In genomic region chrX:45351478-45351877, GRCh38 we compare ENCODE assay signal across 14 cellular contexts.
DNase-seq lines count a peak whose midpoint lies in the region; ATAC-seq lines count a peak whose summit lies in the region.
"Had no signal": no experiment of that assay in that cellular context is flagged by ENCODE, and none has a peak within 500 bp of the region (broad histone marks: within the 10 kb centered on the region; RNA-seq: fewer than 3 reads in every experiment).

No MANE protein-coding gene starts in this region.

- ATAC-seq in HG02852 (IDR thresholded peaks at IDR 0.05; ENCODE audit: unreplicated experiment) (no peak), HG02763 (IDR thresholded peaks at IDR 0.05; ENCODE audit: unreplicated experiment) (no peak)
- ATAC-seq: psoas muscle had no signal

- DNase-seq in A172 (ENCODE audit: low spot score) (peak; percentile 35), HS-5 (ENCODE audit: low read depth) (peak; percentile 72), astrocyte of the hippocampus (ENCODE audit: low read depth, low spot score) (peak; percentile 80), hepatic stellate cell (ENCODE audit: low spot score) (peak; percentile 6), DMS53 treated with DMSO at 0.1 percent for 48 hours (lab: John Stamatoyannopoulos, UW; ENCODE audit: unreplicated experiment) (no peak), cerebellar cortex (ENCODE audit: low spot score) (no peak)
- DNase-seq: 8988T; activated naive CD4-positive, alpha-beta T cell; Caco-2; OCI-M1; psoas muscle; thyroid gland had no signal

Comparison
In these comparisons a context has a peak if more than half of its experiments do, and no peak if none do; other contexts are left out.
1. DNase-seq: peak in A172 (single experiment), HS-5 (single experiment), astrocyte of the hippocampus (single experiment) and hepatic stellate cell (single experiment); none in DMS53 treated with DMSO at 0.1 percent for 48 hours (single experiment) and cerebellar cortex (single experiment).